Comparison of ENCODE assay signal across 18 cellular contexts in the genomic region with DNA sequence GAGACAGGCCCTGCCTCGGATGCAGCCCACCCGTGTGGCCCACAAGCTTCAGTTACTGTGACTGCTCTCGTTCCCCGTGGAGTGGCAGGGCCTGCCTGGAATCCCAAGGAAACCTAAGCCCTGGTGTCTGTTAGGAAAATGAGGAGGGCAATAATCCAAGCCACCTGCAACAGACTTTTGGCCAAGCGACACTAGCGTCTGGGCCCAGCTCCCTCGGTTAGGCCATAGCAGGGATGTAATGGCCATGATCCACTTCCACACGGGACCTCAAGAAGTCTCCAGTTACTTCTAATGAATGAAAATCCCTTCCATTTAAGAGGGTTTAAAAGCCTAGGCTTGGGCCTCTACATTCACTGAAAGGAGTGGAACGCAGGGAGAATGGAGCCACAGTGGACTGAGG.
"Had no signal": no experiment of that assay in that cellular context is flagged by ENCODE, and none has a peak within 500 bp of the region (broad histone marks: within the 10 kb centered on the region; RNA-seq: fewer than 3 reads in every experiment).

No MANE protein-coding gene starts in this region.

- H3K9me3 ChIP-seq: heart right ventricle, pancreas, upper lobe of left lung had no signal

- H3K9me3 Mint-ChIP-seq: activated B cell treated with CpG ODN at 0.5 μM for 24 hours; activated CD4-positive, alpha-beta memory T cell treated with anti-CD3 and anti-CD28 coated beads for 36 hours; activated naive CD4-positive, alpha-beta T cell treated with anti-CD3 and anti-CD28 coated beads, Interleukin-2, amount 10 ng/mL, durations not matched to agents 7 days and 5 days; immature natural killer cell; naive thymus-derived CD4-positive, alpha-beta T cell had no signal

- DNase-seq: activated B cell treated with CpG ODN at 0.5 μM for 24 hours; activated CD4-positive, alpha-beta memory T cell treated with anti-CD3 and anti-CD28 coated beads for 36 hours; activated CD4-positive, alpha-beta T cell treated with anti-CD3 and anti-CD28 coated beads for 4 hours; activated naive CD4-positive, alpha-beta T cell treated with anti-CD3 and anti-CD28 coated beads, Interleukin-2, amount 10 ng/mL, durations not matched to agents 7 days and 5 days; activated T-cell treated with anti-CD3 and anti-CD28 coated beads, Interleukin-2, amount 50 U/mL, for 1 hour; erythroblast; heart right ventricle; immature natural killer cell; mesenchymal stem cell; naive thymus-derived CD4-positive, alpha-beta T cell; pancreas; stimulated activated CD4-positive, alpha-beta T cell treated with anti-CD3 and anti-CD28 coated beads, Interleukin-1b, Interleukin-23, amount 100 ng/mL, for 48 hours; stimulated activated CD8-positive, alpha-beta memory T cell treated with anti-CD3 and anti-CD28 coated beads, Interleukin-4, amount 100 ng/mL, for 48 hours; stimulated activated naive CD4-positive, alpha-beta T cell; T-helper 9 cell; upper lobe of left lung had no signal

- H3K27me3 ChIP-seq: heart right ventricle, pancreas, upper lobe of left lung had no signal

- ATAC-seq: heart right ventricle; naive thymus-derived CD4-positive, alpha-beta T cell; pancreas; sciatic nerve had no signal

- H3K36me3 ChIP-seq: pancreas, upper lobe of left lung had no signal

- H3K27ac Mint-ChIP-seq: activated B cell treated with CpG ODN at 0.5 μM for 24 hours had no signal

- H3K27me3 Mint-ChIP-seq: activated B cell treated with CpG ODN at 0.5 μM for 24 hours; activated CD4-positive, alpha-beta memory T cell treated with anti-CD3 and anti-CD28 coated beads for 36 hours; activated naive CD4-positive, alpha-beta T cell treated with anti-CD3 and anti-CD28 coated beads, Interleukin-2, amount 10 ng/mL, durations not matched to agents 7 days and 5 days; naive thymus-derived CD4-positive, alpha-beta T cell had no signal

- H3K27ac ChIP-seq: pancreas, SK-N-MC, upper lobe of left lung had no signal

- H3K4me3 Mint-ChIP-seq: activated B cell treated with CpG ODN at 0.5 μM for 24 hours; activated CD4-positive, alpha-beta memory T cell treated with anti-CD3 and anti-CD28 coated beads for 36 hours; activated naive CD4-positive, alpha-beta T cell treated with anti-CD3 and anti-CD28 coated beads, Interleukin-2, amount 10 ng/mL, durations not matched to agents 7 days and 5 days; immature natural killer cell had no signal

- H3K4me3 ChIP-seq: heart right ventricle, pancreas, SK-N-MC, upper lobe of left lung had no signal
